8 cellular contexts compared by ENCODE assay signal in genomic region chr14:64704743-64705405, GRCh38. TPM values are rescaled to one million over a fixed set of nuclear protein-coding genes. Genes with fewer than 3 reads are reported as not detected.
DNase-seq lines count a peak whose midpoint lies in the region; ATAC-seq, FAIRE-seq and TF ChIP-seq lines count a peak whose summit lies in the region.

No MANE protein-coding gene starts in this region.

- peaks cover 17% of the 10 kb centered on the region for H3K27me3 Mint-ChIP-seq in memory B cell

- DNase-seq in GM03348 (ENCODE audit: low spot score), result peak; percentile 60
- DNase-seq in NCI-H748 (lab: John Stamatoyannopoulos, UW; ENCODE audit: unreplicated experiment), result peak; percentile 62
- DNase-seq in choroid plexus epithelial cell (ENCODE audit: low read depth), result no peak
- no peak for DNase-seq in memory B cell (ENCODE audit: low spot score in 2 of 2)
- DNase-seq in tibial artery, result peak; percentile 46 to 72
- no peak for DNase-seq in GM12891 (ENCODE audit: insufficient read length, low spot score)

- no peaks in the 10 kb centered on the region for H3K36me3 Mint-ChIP-seq in memory B cell

- H3K9me3 ChIP-seq in tibial artery, result no peaks in the 10 kb centered on the region

- intact Hi-C loops in tibial artery (cut with DNase I; ENCODE audit: low total_unique reads), result no loop called here

- FAIRE-seq in GM12891 (lab: Jason Lieb, UNC), result no peak

- H3K36me3 ChIP-seq in tibial artery, result no peaks in the 10 kb centered on the region

- peak overlapping the region; percentile 95 for H3K27ac ChIP-seq in tibial artery

- H3K4me1 ChIP-seq in tibial artery, result peaks cover 0 to 59% (median 44%) of the 10 kb centered on the region in 4 donors

- no peak for TF ChIP-seq POLR2A in GM12891 (IDR thresholded peaks at IDR 0.05; ENCODE audit: low read depth, low read length)

- H3K27ac Mint-ChIP-seq in memory B cell, result no peak overlapping the region

- ATAC-seq in memory B cell (ENCODE audit: low read depth) (no peak), GM19397 (IDR thresholded peaks at IDR 0.05; ENCODE audit: unreplicated experiment) (no peak), HG03439 (IDR thresholded peaks at IDR 0.05; ENCODE audit: unreplicated experiment) (no peak)

- H3K27me3 ChIP-seq in tibial artery, result no peaks in the 10 kb centered on the region

- no peaks in the 10 kb centered on the region for H3K9me3 Mint-ChIP-seq in memory B cell

- peaks cover 30% of the 10 kb centered on the region for H3K4me1 Mint-ChIP-seq in memory B cell

- TF ChIP-seq CTCF in choroid plexus epithelial cell (conservative IDR thresholded peaks at IDR 0.05; ENCODE audit: low read depth, low read length), result no peak
- TF ChIP-seq CTCF in tibial artery (IDR thresholded peaks at IDR 0.05), result no peak

- peak overlapping the region; percentile 69 for H3K4me3 Mint-ChIP-seq in memory B cell

- H3K4me3 ChIP-seq in choroid plexus epithelial cell (ENCODE audit: low read depth, low read length), result peak overlapping the region; percentile 75
- peak overlapping the region; percentile 85 to 88 for H3K4me3 ChIP-seq in tibial artery

TF ChIP-seq in GM12891, 5 proteins besides CTCF, POLR2A, EP300 and RAD21:
- TF ChIP-seq POLR2AphosphoS5 (IDR thresholded peaks at IDR 0.05; ENCODE audit: low read depth, low read length), result no peak

RNA-seq across cellular contexts. Expression of gene PLEKHG3, which starts 0.7 kb away (rescaled TPM):
- polyA plus RNA-seq in GM12891 (2012; ENCODE audit: low read depth, missing spikeins), result 0.37 TPM

Comparison
In these comparisons a context has a peak if more than half of its experiments do, and no peak if none do; other contexts are left out.
1. DNase-seq: peak in GM03348 (single experiment), NCI-H748 (single experiment) and tibial artery (2 of 2); none in choroid plexus epithelial cell (single experiment), memory B cell (0 of 2) and GM12891 (single experiment).